25 cellular contexts compared by ENCODE assay signal in the genomic region with DNA sequence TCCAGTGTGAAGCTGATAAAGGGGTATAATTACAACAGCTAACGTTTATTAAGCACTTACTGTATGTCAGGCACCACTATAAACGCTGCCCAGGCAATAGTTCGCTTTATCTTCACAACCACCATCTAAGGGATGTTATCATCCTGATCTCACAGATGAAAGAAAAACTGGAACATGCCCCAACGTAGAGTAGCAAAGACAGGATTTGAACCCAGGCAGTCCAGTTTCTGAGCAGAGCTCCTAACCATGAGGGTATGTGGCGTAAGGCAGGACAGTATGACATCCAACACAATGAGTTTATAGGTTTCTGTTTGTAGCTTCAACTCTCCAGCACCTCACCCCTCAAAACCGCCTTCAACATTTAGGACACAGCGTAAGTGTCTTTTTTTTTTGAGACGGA.
"Had no signal": no experiment of that assay in that cellular context is flagged by ENCODE, and none has a peak within 500 bp of the region (broad histone marks: within the 10 kb centered on the region; RNA-seq: fewer than 3 reads in every experiment).

No MANE protein-coding gene starts in this region.

- H3K4me1 Mint-ChIP-seq: activated B cell treated with CpG ODN at 0.5 μM for 24 hours, immature natural killer cell had no signal

- H3K36me3 Mint-ChIP-seq: activated naive CD8-positive, alpha-beta T cell; naive thymus-derived CD8-positive, alpha-beta T cell; T-cell; type B pancreatic cell had no signal

- H3K27ac Mint-ChIP-seq: activated B cell treated with CpG ODN at 0.5 μM for 24 hours; activated CD8-positive, alpha-beta T cell treated with anti-CD3 and anti-CD28 coated beads, Interleukin-2, amount 10 ng/mL, durations not matched to agents 7 days and 5 days; activated naive CD8-positive, alpha-beta T cell; immature natural killer cell; T-cell; T-helper 2 cell treated with Interferon-gamma antibody and Interleukin-4, amounts not matched to agents 5 μg/mL and 100 μg/mL, for 36 hours had no signal

- H3K27ac ChIP-seq: colonic mucosa, neutrophil, psoas muscle, thoracic aorta, uterus had no signal

- H3K27me3 ChIP-seq: colonic mucosa, uterus had no signal

- H3K9me3 Mint-ChIP-seq: activated B cell treated with CpG ODN at 0.5 μM for 24 hours; activated T-cell treated with anti-CD3 and anti-CD28 coated beads, Interleukin-2, amount 50 U/mL, for 72 hours; immature natural killer cell; naive thymus-derived CD8-positive, alpha-beta T cell; T-cell; T-helper 2 cell treated with Interferon-gamma antibody and Interleukin-4, amounts not matched to agents 5 μg/mL and 100 μg/mL, for 36 hours had no signal

- H3K27me3 Mint-ChIP-seq: T-cell, type B pancreatic cell had no signal

- H3K4me3 Mint-ChIP-seq: activated B cell treated with CpG ODN at 0.5 μM for 24 hours; activated CD8-positive, alpha-beta T cell treated with anti-CD3 and anti-CD28 coated beads, Interleukin-2, amount 10 ng/mL, durations not matched to agents 7 days and 5 days; activated naive CD8-positive, alpha-beta T cell; immature natural killer cell; naive thymus-derived CD8-positive, alpha-beta T cell; T-helper 2 cell treated with Interferon-gamma antibody and Interleukin-4, amounts not matched to agents 5 μg/mL and 100 μg/mL, for 36 hours had no signal

- H3K9me3 ChIP-seq: colonic mucosa, neutrophil, psoas muscle, thoracic aorta, uterus had no signal

- FAIRE-seq: frontal cortex, kidney had no signal

- H3K36me3 ChIP-seq: colonic mucosa, neutrophil, thoracic aorta, uterus had no signal

- H3K4me3 ChIP-seq: colonic mucosa, psoas muscle, thoracic aorta, uterus had no signal

- ATAC-seq: activated CD8-positive, alpha-beta T cell treated with anti-CD3 and anti-CD28 coated beads, Interleukin-2, amount 10 ng/mL, durations not matched to agents 7 days and 5 days; activated T-cell treated with anti-CD3 and anti-CD28 coated beads, Interleukin-2, amount 50 U/mL, for 72 hours; naive thymus-derived CD8-positive, alpha-beta T cell; psoas muscle had no signal

- DNase-seq: activated B cell treated with CpG ODN at 0.5 μM for 24 hours; activated CD4-positive, alpha-beta T cell treated with anti-CD3 and anti-CD28 coated beads, Interleukin-2, amount 50 U/mL, for 1 hour; activated CD8-positive, alpha-beta T cell treated with anti-CD3 and anti-CD28 coated beads, Interleukin-2, amount 10 ng/mL, durations not matched to agents 7 days and 5 days; activated naive CD4-positive, alpha-beta T cell treated with Interleukin-2 at 50 U/mL for 16 hours; activated T-cell treated with anti-CD3 and anti-CD28 coated beads for 4 hours; activated T-cell treated with anti-CD3 and anti-CD28 coated beads, Interleukin-2, amount 50 U/mL, for 72 hours; anterior cingulate cortex; cerebellar nuclear complex; colonic mucosa; effector CD8-positive, alpha-beta T cell; immature natural killer cell; kidney; naive thymus-derived CD8-positive, alpha-beta T cell; psoas muscle; stimulated activated CD4-positive, alpha-beta T cell treated with anti-CD3 and anti-CD28 coated beads, Interleukin-15, amount 100 ng/mL, for 24 hours; stimulated activated CD4-positive, alpha-beta T cell treated with anti-CD3 and anti-CD28 coated beads, Interleukin-2, amount 100 ng/mL, for 24 hours; stimulated activated naive CD4-positive, alpha-beta T cell treated with Interleukin-2 at 50 U/mL for 16 hours; T-cell; uterus had no signal

- H3K4me1 ChIP-seq: colonic mucosa, psoas muscle, uterus had no signal
